In genomic region chr7:138663741-138664710, GRCh38 we compare ENCODE assay signal across 7 cellular contexts. TPM values are rescaled to one million over a fixed set of nuclear protein-coding genes. Genes with fewer than 3 reads are reported as not detected.
DNase-seq lines count a peak whose midpoint lies in the region; ATAC-seq and TF ChIP-seq lines count a peak whose summit lies in the region.

No MANE protein-coding gene starts in this region.

- H3K4me1 Mint-ChIP-seq in T-helper 2 cell treated with Interferon-gamma antibody and Interleukin-4, amounts not matched to agents 5 μg/mL and 100 μg/mL, for 36 hours (ENCODE audit: low read depth), result peaks cover 13% of the 10 kb centered on the region
- H3K4me1 Mint-ChIP-seq in osteocyte (ENCODE audit: unreplicated experiment), result peaks cover 20% of the 10 kb centered on the region

- CTCF ChIA-PET in HEK293T (lab: Yijun Ruan, JAX), result interaction anchor here (0.6 kb wide), 1 partner anchor 22 kb away, joined by 6 read pairs; no protein-coding TSS in a partner anchor

- peak overlapping the region; percentile 39 for H3K4me3 ChIP-seq in fibroblast of the aortic adventitia (ENCODE audit: low read depth, low read length)

- POLR2A ChIA-PET in HEK293T (lab: Yijun Ruan, JAX), result interaction anchor here (0.8 kb wide), 1 partner anchor 74 kb away, joined by 3 read pairs; no protein-coding TSS in a partner anchor

- H3K4me3 Mint-ChIP-seq in T-helper 2 cell treated with Interferon-gamma antibody and Interleukin-4, amounts not matched to agents 5 μg/mL and 100 μg/mL, for 36 hours, result peak overlapping the region; percentile 72
- H3K4me3 Mint-ChIP-seq in osteocyte (ENCODE audit: unreplicated experiment), result peak overlapping the region; percentile 81

- peak; percentile 50 for DNase-seq in HEK293T (ENCODE audit: extremely low spot score)
- DNase-seq in T-helper 2 cell treated with Interferon-gamma antibody and Interleukin-4, amounts not matched to agents 5 μg/mL and 100 μg/mL, for 36 hours (ENCODE audit: low spot score), result no peak
- DNase-seq in fibroblast of the aortic adventitia (ENCODE audit: low read depth), result no peak
- no peak for DNase-seq in osteocyte (ENCODE audit: extremely low spot score, unreplicated experiment)
- DNase-seq in COLO668 (lab: John Stamatoyannopoulos, UW; ENCODE audit: unreplicated experiment), result no peak

- no peak overlapping the region for H3K27ac Mint-ChIP-seq in T-helper 2 cell treated with Interferon-gamma antibody and Interleukin-4, amounts not matched to agents 5 μg/mL and 100 μg/mL, for 36 hours
- peak overlapping the region; percentile 76 for H3K27ac Mint-ChIP-seq in osteocyte (ENCODE audit: unreplicated experiment)

- no peaks in the 10 kb centered on the region for H3K36me3 Mint-ChIP-seq in T-helper 2 cell treated with Interferon-gamma antibody and Interleukin-4, amounts not matched to agents 5 μg/mL and 100 μg/mL, for 36 hours (ENCODE audit: low read depth)
- no peaks in the 10 kb centered on the region for H3K36me3 Mint-ChIP-seq in osteocyte (ENCODE audit: unreplicated experiment)

- ATAC-seq in GM21526 (IDR thresholded peaks at IDR 0.05; ENCODE audit: low FRiP score, unreplicated experiment) (no peak), GM19328 (IDR thresholded peaks at IDR 0.05; ENCODE audit: unreplicated experiment) (no peak)

- H3K9me3 Mint-ChIP-seq in T-helper 2 cell treated with Interferon-gamma antibody and Interleukin-4, amounts not matched to agents 5 μg/mL and 100 μg/mL, for 36 hours, result no peaks in the 10 kb centered on the region
- H3K9me3 Mint-ChIP-seq in osteocyte (ENCODE audit: unreplicated experiment), result no peaks in the 10 kb centered on the region

- peaks cover 59% of the 10 kb centered on the region for H3K27me3 Mint-ChIP-seq in T-helper 2 cell treated with Interferon-gamma antibody and Interleukin-4, amounts not matched to agents 5 μg/mL and 100 μg/mL, for 36 hours (ENCODE audit: low read depth)
- H3K27me3 Mint-ChIP-seq in osteocyte (ENCODE audit: unreplicated experiment), result peaks cover 43% of the 10 kb centered on the region

- TF ChIP-seq CTCF in fibroblast of the aortic adventitia (IDR thresholded peaks at IDR 0.05; ENCODE audit: insufficient read depth, low read length) (no peak), osteocyte (IDR thresholded peaks at IDR 0.05) (no peak)

TF ChIP-seq in HEK293T, 16 proteins besides CTCF, POLR2A, EP300 and RAD21:
- TF ChIP-seq SP1 (IDR thresholded peaks at IDR 0.05), result no peak
- TF ChIP-seq PKNOX1 (IDR thresholded peaks at IDR 0.05), result peak; percentile 87
TF ChIP-seq in HEK293T: peak in this region for 1.

RNA-seq across cellular contexts. Expression of gene SVOPL, which starts 37.1 kb away (rescaled TPM):
- total RNA-seq in fibroblast of the aortic adventitia (ENCODE audit: low replicate concordance) (not detected in 2 replicates), osteocyte (not detected in 2 replicates)
